ENCODE assay signal across 1 cellular context in genomic region chr16:51134269-51134812, GRCh38.
A peak's percentile ranks its signal among the peaks of the same experiment; 100 is the strongest.
TF ChIP-seq lines count a peak whose summit lies in the region.

No MANE protein-coding gene starts in this region.

TF ChIP-seq in WTC11, 78 proteins besides CTCF, POLR2A, EP300 and RAD21 (continued from another document):
- TF ChIP-seq HMGXB4 (CRISPR knock-in tag; IDR thresholded peaks at IDR 0.05) (peak; percentile 82; the same call in 1 of the 2 replicates), NFYB (CRISPR knock-in tag; conservative IDR thresholded peaks at IDR 0.05; ENCODE audit: low read depth) (no peak), AFF4 (CRISPR knock-in tag; IDR thresholded peaks at IDR 0.05; ENCODE audit: borderline replicate concordance) (no peak), ZNF512 (CRISPR knock-in tag; IDR thresholded peaks at IDR 0.05; ENCODE audit: borderline replicate concordance) (no peak; the same call in 1 of the 2 replicates), ZNF671 (CRISPR knock-in tag; IDR thresholded peaks at IDR 0.05) (0 out of 2 replicates have a peak, but pooled peaks have one; percentile 55), HMGA2 (CRISPR knock-in tag; IDR thresholded peaks at IDR 0.05) (no peak), NFE2L1 (CRISPR knock-in tag; IDR thresholded peaks at IDR 0.05) (peak; percentile 39; the same call in 1 of the 2 replicates), ZBTB43 (CRISPR knock-in tag; IDR thresholded peaks at IDR 0.05) (0 out of 2 replicates have a peak, but pooled peaks have one; percentile 63), E2F4 (CRISPR knock-in tag; IDR thresholded peaks at IDR 0.05; ENCODE audit: borderline replicate concordance, low read depth) (0 out of 2 replicates have a peak, but pooled peaks have one; percentile 23), ZMAT4 (CRISPR knock-in tag; IDR thresholded peaks at IDR 0.05) (no peak), ZNF423 (CRISPR knock-in tag; IDR thresholded peaks at IDR 0.05) (0 out of 2 replicates have a peak, but pooled peaks have one; percentile 32), PREB (CRISPR knock-in tag; IDR thresholded peaks at IDR 0.05; ENCODE audit: borderline replicate concordance) (no peak), TP53 (CRISPR knock-in tag; IDR thresholded peaks at IDR 0.05) (no peak), MAX (CRISPR knock-in tag; IDR thresholded peaks at IDR 0.05) (peak; percentile 66; the same call in 1 of the 2 replicates), RORB (CRISPR knock-in tag; IDR thresholded peaks at IDR 0.05) (no peak), NFATC4 (CRISPR knock-in tag; IDR thresholded peaks at IDR 0.05) (no peak), ATF3 (CRISPR knock-in tag; conservative IDR thresholded peaks at IDR 0.05) (no peak), TCF7 (CRISPR knock-in tag; IDR thresholded peaks at IDR 0.05; ENCODE audit: low read depth) (0 out of 2 replicates have a peak, but pooled peaks have one; percentile 43), CREB1 (CRISPR knock-in tag; IDR thresholded peaks at IDR 0.05) (no peak), TEAD4 (CRISPR knock-in tag; IDR thresholded peaks at IDR 0.05) (no peak), SOX15 (CRISPR knock-in tag; IDR thresholded peaks at IDR 0.05) (no peak), IRF2 (CRISPR knock-in tag; IDR thresholded peaks at IDR 0.05; ENCODE audit: borderline replicate concordance, low read depth) (no peak), ATF1 (CRISPR knock-in tag; IDR thresholded peaks at IDR 0.05) (no peak), FOXP1 (CRISPR knock-in tag; IDR thresholded peaks at IDR 0.05; ENCODE audit: borderline replicate concordance) (peak; percentile 66; the same call in 1 of the 2 replicates), ZNF232 (CRISPR knock-in tag; IDR thresholded peaks at IDR 0.05) (no peak), AR (CRISPR knock-in tag; IDR thresholded peaks at IDR 0.05) (no peak), OVOL2 (CRISPR knock-in tag; IDR thresholded peaks at IDR 0.05; ENCODE audit: borderline replicate concordance) (no peak), JAZF1 (CRISPR knock-in tag; IDR thresholded peaks at IDR 0.05) (no peak), ZSCAN18 (CRISPR knock-in tag; IDR thresholded peaks at IDR 0.05) (no peak), MLX (CRISPR knock-in tag; IDR thresholded peaks at IDR 0.05) (no peak), PRDM15 (CRISPR knock-in tag; IDR thresholded peaks at IDR 0.05) (no peak), ZNF317 (CRISPR knock-in tag; IDR thresholded peaks at IDR 0.05; ENCODE audit: borderline replicate concordance, low read depth) (no peak), TEAD1 (CRISPR knock-in tag; IDR thresholded peaks at IDR 0.05) (no peak), ELF4 (CRISPR knock-in tag; IDR thresholded peaks at IDR 0.05; ENCODE audit: low read depth) (no peak)
TF ChIP-seq in WTC11: peak in this region for 16.
